In genomic region chr16:30406911-30407793, GRCh38 we compare ENCODE assay signal across 1 cellular context.
TF ChIP-seq lines count a peak whose summit lies in the region.

Gene ZNF771, plus strand, starts transcription at chr16:30407606. Its CDS starts 448 bp downstream, at chr16:30408054.

TF ChIP-seq in HepG2, 621 proteins besides CTCF, POLR2A, EP300 and RAD21 (continued from another document and continues in another):
- TF ChIP-seq ZNF770 (CRISPR knock-in tag; IDR thresholded peaks at IDR 0.05) = peak; percentile 77
- peak; percentile 55 for TF ChIP-seq POGK (CRISPR knock-in tag; conservative IDR thresholded peaks at IDR 0.05)
- TF ChIP-seq DMTF1 (CRISPR knock-in tag; IDR thresholded peaks at IDR 0.05) = peak; percentile 80; the same call in 1 of the 2 replicates
- TF ChIP-seq ZNF687 (CRISPR knock-in tag; IDR thresholded peaks at IDR 0.05) = peak; percentile 97
- no peak for TF ChIP-seq PRDM15 (CRISPR knock-in tag; IDR thresholded peaks at IDR 0.05)
- no peak for TF ChIP-seq ISX (CRISPR knock-in tag; conservative IDR thresholded peaks at IDR 0.05)
- peak; percentile 48; the same call in 1 of the 2 replicates for TF ChIP-seq RFXAP (CRISPR knock-in tag; IDR thresholded peaks at IDR 0.05; ENCODE audit: borderline replicate concordance)
- peak; percentile 86 for TF ChIP-seq ZNF747 (CRISPR knock-in tag; IDR thresholded peaks at IDR 0.05; ENCODE audit: borderline replicate concordance)
- TF ChIP-seq JDP2 (CRISPR knock-in tag; IDR thresholded peaks at IDR 0.05; ENCODE audit: borderline replicate concordance) = no peak
- TF ChIP-seq ZNF639 (CRISPR knock-in tag; conservative IDR thresholded peaks at IDR 0.05) = peak; percentile 71; the same call in 1 of the 2 replicates
- TF ChIP-seq FOXK1 (CRISPR knock-in tag; IDR thresholded peaks at IDR 0.05; ENCODE audit: borderline replicate concordance, low read depth) = peak; percentile 24; the same call in 1 of the 2 replicates
- TF ChIP-seq ZNF703 (CRISPR knock-in tag; IDR thresholded peaks at IDR 0.05; ENCODE audit: borderline replicate concordance) = no peak
- TF ChIP-seq ZMYM3 (CRISPR knock-in tag; IDR thresholded peaks at IDR 0.05) = peak; percentile 59
- TF ChIP-seq GLI4 (CRISPR knock-in tag; IDR thresholded peaks at IDR 0.05; ENCODE audit: borderline replicate concordance) = 0 out of 2 replicates have a peak, but pooled peaks have one; percentile 64
- TF ChIP-seq TBX2 (CRISPR knock-in tag; IDR thresholded peaks at IDR 0.05; ENCODE audit: borderline replicate concordance) = peak; percentile 97
- no peak for TF ChIP-seq BRCA1 (CRISPR knock-in tag; IDR thresholded peaks at IDR 0.05)
- 0 out of 2 replicates have a peak, but pooled peaks have one; percentile 43 for TF ChIP-seq KMT2A (CRISPR knock-in tag; IDR thresholded peaks at IDR 0.05)
- peak; percentile 70; the same call in 1 of the 2 replicates for TF ChIP-seq MZF1 (CRISPR knock-in tag; IDR thresholded peaks at IDR 0.05; ENCODE audit: borderline replicate concordance)
- peak; percentile 25; the same call in 1 of the 2 replicates for TF ChIP-seq ELF1 (CRISPR knock-in tag; IDR thresholded peaks at IDR 0.05)
- no peak for TF ChIP-seq PRDM10 (CRISPR knock-in tag; IDR thresholded peaks at IDR 0.05; ENCODE audit: low read depth)
- TF ChIP-seq ZNF124 (CRISPR knock-in tag; IDR thresholded peaks at IDR 0.05) = peak; percentile 81; the same call in 1 of the 2 replicates
- peak; percentile 84; the same call in 1 of the 2 replicates for TF ChIP-seq ZNF280B (CRISPR knock-in tag; IDR thresholded peaks at IDR 0.05; ENCODE audit: borderline replicate concordance)
- no peak for TF ChIP-seq EZH2 (conservative IDR thresholded peaks at IDR 0.05; ENCODE audit: low read depth, low read length)
- TF ChIP-seq ARHGAP35 (CRISPR knock-in tag; IDR thresholded peaks at IDR 0.05; ENCODE audit: borderline replicate concordance) = peak; percentile 37; the same call in 1 of the 2 replicates
- TF ChIP-seq ZBTB26 (CRISPR knock-in tag; IDR thresholded peaks at IDR 0.05; ENCODE audit: borderline replicate concordance) = no peak
- TF ChIP-seq ZNF343 (CRISPR knock-in tag; IDR thresholded peaks at IDR 0.05) = peak; percentile 93
- peak; percentile 50; the same call in 1 of the 2 replicates for TF ChIP-seq NFATC3 (CRISPR knock-in tag; IDR thresholded peaks at IDR 0.05)
- no peak for TF ChIP-seq PREB (CRISPR knock-in tag; IDR thresholded peaks at IDR 0.05)
